In genomic region chr22:35971418-35972119, GRCh38 we compare ENCODE assay signal across 1 cellular context.
A peak's percentile ranks its signal among the peaks of the same experiment; 100 is the strongest.
TF ChIP-seq lines count a peak whose summit lies in the region.

No MANE protein-coding gene starts in this region.

TF ChIP-seq in SK-N-SH, 30 proteins besides CTCF, POLR2A, EP300 and RAD21 (continued from another document):
- peak; percentile 50 for TF ChIP-seq PBX3 (IDR thresholded peaks at IDR 0.05)
- no peak for TF ChIP-seq EZH2phosphoT487 (IDR thresholded peaks at IDR 0.05; ENCODE audit: borderline replicate concordance, low read depth)
- TF ChIP-seq RFX5 (IDR thresholded peaks at IDR 0.05; ENCODE audit: low read length) = no peak
- no peak for TF ChIP-seq MAX (IDR thresholded peaks at IDR 0.05; ENCODE audit: low read depth)
- peak; percentile 90 for TF ChIP-seq POLR2AphosphoS5 (IDR thresholded peaks at IDR 0.05; ENCODE audit: low read depth, low read length)
- peak; percentile 74; the same call in 1 of the 2 replicates for TF ChIP-seq FOSL2 (IDR thresholded peaks at IDR 0.05; ENCODE audit: borderline replicate concordance, low read depth)
- TF ChIP-seq REST (IDR thresholded peaks at IDR 0.05; ENCODE audit: low read depth, low read length) = 0 out of 2 replicates have a peak, but pooled peaks have one; percentile 53
- 0 out of 2 replicates have a peak, but pooled peaks have one; percentile 16 for TF ChIP-seq MEF2A (IDR thresholded peaks at IDR 0.05; ENCODE audit: borderline replicate concordance, low read depth)
- TF ChIP-seq TEAD4 (IDR thresholded peaks at IDR 0.05; ENCODE audit: borderline replicate concordance, insufficient read depth) = peak; percentile 49; the same call in 1 of the 2 replicates
- no peak for TF ChIP-seq USF2 (IDR thresholded peaks at IDR 0.05; ENCODE audit: borderline replicate concordance, low read depth, low read length)
- peak; percentile 55; the same call in 1 of the 2 replicates for TF ChIP-seq ELF1 (IDR thresholded peaks at IDR 0.05)
- no peak for TF ChIP-seq ZBTB33 (IDR thresholded peaks at IDR 0.05; ENCODE audit: borderline replicate concordance, low read depth)
- peak; percentile 32; the same call in 1 of the 2 replicates for TF ChIP-seq MXI1 (IDR thresholded peaks at IDR 0.05; ENCODE audit: low read depth, low read length)
TF ChIP-seq in SK-N-SH: peak in this region for 18.
